In genomic region chr1:203563291-203563690, GRCh38 we compare ENCODE assay signal across 17 cellular contexts.
A peak's percentile ranks its signal among the peaks of the same experiment; 100 is the strongest.
DNase-seq lines count a peak whose midpoint lies in the region; ATAC-seq, FAIRE-seq and TF ChIP-seq lines count a peak whose summit lies in the region.
"Had no signal": no experiment of that assay in that cellular context is flagged by ENCODE, and none has a peak within 500 bp of the region (broad histone marks: within the 10 kb centered on the region; RNA-seq: fewer than 3 reads in every experiment).

No MANE protein-coding gene starts in this region.

- peak overlapping the region; percentile 12 to 85 for H3K27ac ChIP-seq in coronary artery
- H3K27ac ChIP-seq in kidney (ENCODE audit: low read depth in 2 of 2, low read length in 2 of 2) = no peak overlapping the region
- H3K27ac ChIP-seq: HL-60, SK-N-MC had no signal

- H3K9me3 ChIP-seq in kidney (ENCODE audit: control insufficient read depth in 1 of 2, low read length in 2 of 2) = no peaks in the 10 kb centered on the region

- H3K36me3 Mint-ChIP-seq in HFFc6 (ENCODE audit: low read depth) = 0 out of 2 replicates have a peak, but pooled peaks cover 5% of the 10 kb centered on the region

- H3K27me3 Mint-ChIP-seq in HFFc6 (ENCODE audit: insufficient read depth) = no peaks in the 10 kb centered on the region; the same call in 1 of the 2 replicates

- no peaks in the 10 kb centered on the region for H3K4me1 ChIP-seq in kidney (ENCODE audit: control insufficient read depth in 1 of 2, insufficient read depth in 1 of 2, low read depth in 1 of 2, low read length in 2 of 2)

- H3K36me3 ChIP-seq in kidney (ENCODE audit: control insufficient read depth in 1 of 2, insufficient read depth in 2 of 2, low read length in 2 of 2) = no peaks in the 10 kb centered on the region

- no peak for DNase-seq in HFFc6
- no peak for DNase-seq in coronary artery (ENCODE audit: low spot score)
- DNase-seq in kidney = peak; percentile 17
- DNase-seq in iPS-NIHi11 (ENCODE audit: low spot score) = no peak
- no peak for DNase-seq in LoVo (ENCODE audit: low spot score)
- DNase-seq: C1 segment of cervical spinal cord, KBM-7, NCI-H1092 treated with DMSO at 0.1 percent for 48 hours, NCI-H1694 treated with DMSO at 0.1 percent for 48 hours, NCI-H446, NCI-H748 treated with DMSO at 0.1 percent for 48 hours had no signal

- peak overlapping the region; percentile 75 for H3K27ac Mint-ChIP-seq in HFFc6

- ATAC-seq in HG03571 (IDR thresholded peaks at IDR 0.05; ENCODE audit: unreplicated experiment) (no peak), GM18858 (IDR thresholded peaks at IDR 0.05; ENCODE audit: unreplicated experiment) (no peak)
- ATAC-seq: GM12878, Right ventricle myocardium inferior had no signal

- H3K4me1 Mint-ChIP-seq in HFFc6 (ENCODE audit: low read depth) = peaks cover 67% of the 10 kb centered on the region

- no peak overlapping the region for H3K4me3 ChIP-seq in coronary artery
- no peak overlapping the region for H3K4me3 ChIP-seq in kidney (ENCODE audit: low read length in 2 of 2)
- H3K4me3 ChIP-seq: GM12878, SK-N-MC had no signal

- no peak for TF ChIP-seq CTCF in HFFc6 (IDR thresholded peaks at IDR 0.05)
- no peak for TF ChIP-seq CTCF in coronary artery (IDR thresholded peaks at IDR 0.05)
- TF ChIP-seq CTCF in kidney (IDR thresholded peaks at IDR 0.05; ENCODE audit: borderline replicate concordance, extremely low read depth, insufficient read depth) = no peak

- H3K4me3 Mint-ChIP-seq in HFFc6 = no peak overlapping the region

- intact Hi-C loops in kidney (cut with DNase I) = no loop called here

- H3K9me3 Mint-ChIP-seq in HFFc6 = no peaks in the 10 kb centered on the region

- H3K9ac ChIP-seq in kidney (ENCODE audit: low read length in 2 of 2) = no peak overlapping the region

- no peak for FAIRE-seq in kidney (lab: Jason Lieb, UNC)
- FAIRE-seq: GM12878 had no signal

Comparison
In these comparisons a context has a peak if more than half of its experiments do, and no peak if none do; other contexts are left out.
1. H3K27ac ChIP-seq: peak in coronary artery (2 of 2); none in kidney (0 of 2).